In genomic region chr2:54310314-54310713, GRCh38 we compare ENCODE assay signal across 19 cellular contexts. TPM values are rescaled to one million over a fixed set of nuclear protein-coding genes. Genes with fewer than 3 reads are reported as not detected.
DNase-seq lines count a peak whose midpoint lies in the region; ATAC-seq lines count a peak whose summit lies in the region.
"Had no signal": no experiment of that assay in that cellular context is flagged by ENCODE, and none has a peak within 500 bp of the region (broad histone marks: within the 10 kb centered on the region; RNA-seq: fewer than 3 reads in every experiment).

No MANE protein-coding gene starts in this region.

- H4K8ac ChIP-seq in mesenchymal stem cell (ENCODE audit: low read length), result no peak overlapping the region

- H2BK12ac ChIP-seq in mesenchymal stem cell (ENCODE audit: low read length in 2 of 2), result no peak overlapping the region

- H3K4me3 ChIP-seq in mesenchymal stem cell (ENCODE audit: insufficient read depth in 1 of 2, low read depth in 1 of 2, low read length in 2 of 2), result no peak overlapping the region

- no peak overlapping the region for H2AFZ ChIP-seq in mesenchymal stem cell (ENCODE audit: low read depth, low read length)

- no peak overlapping the region for H3K4me2 ChIP-seq in mesenchymal stem cell (ENCODE audit: low read length, poor library complexity, severe bottlenecking)
- H3K4me2 ChIP-seq: KMS-11 had no signal

- H3K9ac ChIP-seq in mesenchymal stem cell (ENCODE audit: low read length), result no peak overlapping the region
- H3K9ac ChIP-seq: KMS-11 had no signal

- H2BK120ac ChIP-seq in mesenchymal stem cell (ENCODE audit: low read depth, low read length), result no peak overlapping the region

- no peaks in the 10 kb centered on the region for H3K27me3 ChIP-seq in mesenchymal stem cell (ENCODE audit: control insufficient read depth in 1 of 2, insufficient read depth in 1 of 2, low read length in 2 of 2)

- H2AK5ac ChIP-seq in mesenchymal stem cell (ENCODE audit: low read length, severe bottlenecking), result no peak overlapping the region

- no peak for ATAC-seq in HG02678 (IDR thresholded peaks at IDR 0.05; ENCODE audit: unreplicated experiment)
- ATAC-seq: stimulated activated effector memory CD8-positive, alpha-beta T cell treated with anti-CD3 and anti-CD28 coated beads, Interleukin-12 subunit alpha, Interleukin-12 subunit beta, amount 100 ng/mL, for 72 hours had no signal

- H2BK5ac ChIP-seq in mesenchymal stem cell (ENCODE audit: low read depth, low read length, poor library complexity, severe bottlenecking), result no peak overlapping the region

- peaks cover 2% of the 10 kb centered on the region for H3K4me1 ChIP-seq in mesenchymal stem cell (ENCODE audit: control insufficient read depth, insufficient read depth, low read depth, low read length)

- no peak overlapping the region for H4K91ac ChIP-seq in mesenchymal stem cell (ENCODE audit: low read length)

- H3K14ac ChIP-seq in mesenchymal stem cell (ENCODE audit: low read length in 2 of 2), result no peak overlapping the region

- no peak overlapping the region for H2BK15ac ChIP-seq in mesenchymal stem cell (ENCODE audit: low read depth, poor library complexity, severe bottlenecking)

- 77% methylated on average over 3 of the region's 3 CpGs for WGBS in mesenchymal stem cell

- no peak overlapping the region for H3K18ac ChIP-seq in mesenchymal stem cell (ENCODE audit: low read depth in 1 of 2, low read length in 2 of 2)

- no peaks in the 10 kb centered on the region for H3K79me1 ChIP-seq in mesenchymal stem cell (replicated peaks; ENCODE audit: low read length, poor library complexity, severe bottlenecking)

- no peaks in the 10 kb centered on the region for H3K36me3 ChIP-seq in mesenchymal stem cell (ENCODE audit: control insufficient read depth in 1 of 2, insufficient read depth in 2 of 2, low read depth in 1 of 2, low read length in 2 of 2)

- H3K27ac ChIP-seq in mesenchymal stem cell (ENCODE audit: low read length, poor library complexity, severe bottlenecking), result no peak overlapping the region
- H3K27ac ChIP-seq: KMS-11 had no signal

- no peak overlapping the region for H3K23ac ChIP-seq in mesenchymal stem cell (ENCODE audit: low read length in 2 of 2)

- H3K4ac ChIP-seq in mesenchymal stem cell (ENCODE audit: low read depth in 1 of 2, low read length in 2 of 2), result no peak overlapping the region

- no peaks in the 10 kb centered on the region for H3K9me3 ChIP-seq in mesenchymal stem cell (ENCODE audit: control insufficient read depth, low read length)

- peak; percentile 19 for DNase-seq in A172 (ENCODE audit: low spot score)
- DNase-seq in EL, result peak; percentile 41
- DNase-seq in RKO (ENCODE audit: low spot score), result peak; percentile 5
- peak; percentile 27 for DNase-seq in foreskin melanocyte
- no peak for DNase-seq in RPMI8226
- no peak for DNase-seq in NCI-H446 (lab: John Stamatoyannopoulos, UW)
- no peak for DNase-seq in mesenchymal stem cell
- DNase-seq: activated CD4-positive, alpha-beta T cell treated with anti-CD3 and anti-CD28 coated beads for 48 hours; CD4-positive, alpha-beta memory T cell; kidney; naive B cell; NCI-H1092; NCI-H510A treated with DMSO at 0.1 percent for 48 hours; occipital lobe had no signal

RNA-seq across cellular contexts. Expression of gene TSPYL6, which starts 54.3 kb away (rescaled TPM):
- not detected in 2 replicates for total RNA-seq in A172 (2014; rRNA removed; shearing (Covaris generic))
- polyA plus RNA-seq in mesenchymal stem cell (2013, experiment 1 of 2), result not detected
- not detected for polyA plus RNA-seq in mesenchymal stem cell (2013, experiment 2 of 2)
- total RNA-seq: activated T-helper 2 cell treated with anti-CD3 and anti-CD28 coated beads, Interferon-gamma antibody, Interleukin-2, Interleukin-4, amounts not matched to agents 10 μg/mL and 5 μg/mL and 100 μg/mL, durations not matched to agents 14 hours and 24 hours and 36 hours; CD4-positive, alpha-beta memory T cell; H4; kidney had no signal
- polyA plus RNA-seq: CD4-positive, alpha-beta memory T cell had no signal

Comparison
In these comparisons a context has a peak if more than half of its experiments do, and no peak if none do; other contexts are left out.
1. DNase-seq: peak in A172 (single experiment), EL (single experiment), RKO (single experiment) and foreskin melanocyte (single experiment); none in RPMI8226 (single experiment), NCI-H446 (0 of 2) and mesenchymal stem cell (single experiment).